Comparison of ENCODE assay signal across 10 cellular contexts in genomic region chr3:116701070-116701469, GRCh38. TPM values are rescaled to one million over a fixed set of nuclear protein-coding genes. Genes with fewer than 3 reads are reported as not detected.
"Had no signal": no experiment of that assay in that cellular context is flagged by ENCODE, and none has a peak within 500 bp of the region (broad histone marks: within the 10 kb centered on the region; RNA-seq: fewer than 3 reads in every experiment).

No MANE protein-coding gene starts in this region.

- ATAC-seq: GM23338, HCT116, K562 had no signal

- FAIRE-seq: HTR-8/SVneo, K562 had no signal

- H2AFZ ChIP-seq: GM23338 had no signal

- DNase-seq: H7, HFFc6, KG1 had no signal

- H3K4me1 ChIP-seq: HAP-1 had no signal

- H3K9me3 ChIP-seq: HAP-1 had no signal

- H3K4me2 ChIP-seq: GM23338 had no signal

- H3K36me3 ChIP-seq: HAP-1 had no signal

- H3K4me3 ChIP-seq: GM23338, HAP-1, K562 had no signal

RNA-seq across cellular contexts. Expression of gene TUSC7, which starts 8.5 kb away (rescaled TPM):
- total RNA-seq: GM23338, H4, H7, HFFc6, HT-29, K562 had no signal
- polyA plus RNA-seq: GM23338, K562 had no signal
